6 cellular contexts compared by ENCODE assay signal in the genomic region with DNA sequence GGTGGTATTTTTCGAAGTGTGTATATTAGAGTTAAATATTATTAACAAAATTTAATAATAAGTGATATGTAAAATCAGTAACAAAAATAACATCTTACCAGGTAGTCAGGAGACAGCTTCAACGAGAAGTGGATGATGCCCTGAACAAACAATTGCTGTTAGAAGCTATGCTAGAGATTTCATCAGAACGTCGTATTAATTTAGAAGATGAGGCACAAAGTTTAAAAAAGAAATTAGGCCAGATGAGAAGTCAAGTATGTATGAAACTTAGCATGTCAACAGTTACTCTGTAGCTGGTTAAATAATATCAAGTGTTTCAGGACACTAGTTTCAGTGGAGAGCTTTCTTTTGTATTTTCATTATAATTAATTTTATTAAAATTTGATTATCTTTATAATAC. TPM values are rescaled to one million over a fixed set of nuclear protein-coding genes. Genes with fewer than 3 reads are reported as not detected.
"Had no signal": no experiment of that assay in that cellular context is flagged by ENCODE, and none has a peak within 500 bp of the region (broad histone marks: within the 10 kb centered on the region; RNA-seq: fewer than 3 reads in every experiment).

No MANE protein-coding gene starts in this region.

RNA-seq across cellular contexts. Expression of a gene that starts 34.0 kb away (rescaled TPM):
- total RNA-seq: GM23248, GM23338, H4, H7, H9, HFFc6 had no signal
- polyA plus RNA-seq: GM23248, GM23338 had no signal
